ENCODE assay signal across 9 cellular contexts in the genomic region with DNA sequence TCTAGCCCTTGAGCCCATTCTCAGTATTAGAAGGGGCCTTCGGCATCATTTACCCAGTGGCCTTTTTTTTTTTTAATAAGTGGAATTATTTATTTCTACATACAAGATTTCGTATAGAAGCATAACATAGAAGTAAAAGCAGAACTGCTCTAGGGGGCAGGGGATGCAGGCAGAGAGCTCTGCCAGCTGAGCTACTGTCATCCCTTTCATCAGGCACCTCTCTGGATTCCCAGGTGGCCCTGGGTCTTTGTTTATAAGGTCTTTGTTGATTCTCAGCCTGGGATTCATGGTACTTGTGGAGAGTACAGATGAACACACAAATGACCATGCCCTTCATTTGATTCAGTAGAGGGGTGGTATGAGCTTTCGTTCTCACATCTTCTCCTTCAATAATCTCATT.
DNase-seq lines count a peak whose midpoint lies in the region; ATAC-seq and TF ChIP-seq lines count a peak whose summit lies in the region.
"Had no signal": no experiment of that assay in that cellular context is flagged by ENCODE, and none has a peak within 500 bp of the region (broad histone marks: within the 10 kb centered on the region; RNA-seq: fewer than 3 reads in every experiment).

No MANE protein-coding gene starts in this region.

- peak; percentile 59 for DNase-seq in DND-41
- DNase-seq in NCI-H345 (lab: John Stamatoyannopoulos, UW), result peak; percentile 84
- DNase-seq in esophagus muscularis mucosa (ENCODE audit: extremely low spot score), result no peak
- no peak for DNase-seq in ovary
- no peak for DNase-seq in HCEC 1CT
- no peak for DNase-seq in NCI-H1694 treated with DMSO at 0.1 percent for 48 hours (lab: John Stamatoyannopoulos, UW)
- DNase-seq: NCI-H524 treated with DMSO at 0.1 percent for 48 hours had no signal

- H3K27ac ChIP-seq in DND-41 (ENCODE audit: low read length) (peak overlapping the region; percentile 90), esophagus muscularis mucosa (replicated peaks in 1 of 4) (peak overlapping the region; percentile 63 to 76 (median 72)), rectal smooth muscle tissue (ENCODE audit: low read depth, low read length) (peak overlapping the region; percentile 16), ovary (peak overlapping the region in 1 of 2 donors; percentile 62)

- no peak overlapping the region for H2AFZ ChIP-seq in DND-41 (ENCODE audit: low read depth, low read length)

- TF ChIP-seq POLR2A in esophagus muscularis mucosa (IDR thresholded peaks at IDR 0.05; ENCODE audit: low read depth), result no peak
- no peak for TF ChIP-seq POLR2A in ovary (IDR thresholded peaks at IDR 0.05)

- TF ChIP-seq CTCF in DND-41 (IDR thresholded peaks at IDR 0.05; ENCODE audit: borderline replicate concordance, extremely low read depth, low read length, poor library complexity, severe bottlenecking), result no peak
- no peak for TF ChIP-seq CTCF in esophagus muscularis mucosa (IDR thresholded peaks at IDR 0.05)
- TF ChIP-seq CTCF in ovary (IDR thresholded peaks at IDR 0.05), result no peak

- no peaks in the 10 kb centered on the region for H3K27me3 ChIP-seq in DND-41 (ENCODE audit: insufficient read depth, low read length, poor library complexity)
- no peaks in the 10 kb centered on the region for H3K27me3 ChIP-seq in esophagus muscularis mucosa
- no peaks in the 10 kb centered on the region for H3K27me3 ChIP-seq in rectal smooth muscle tissue (ENCODE audit: control insufficient read depth, insufficient read depth, low read length)
- H3K27me3 ChIP-seq in ovary, result no peaks in the 10 kb centered on the region

- peak overlapping the region; percentile 66 for H3K4me2 ChIP-seq in DND-41 (ENCODE audit: insufficient read depth, low read length)

- H3K9me3 ChIP-seq in DND-41 (ENCODE audit: insufficient read depth, low read length, severe bottlenecking) (no peaks in the 10 kb centered on the region), esophagus muscularis mucosa (no peaks in the 10 kb centered on the region), ovary (no peaks in the 10 kb centered on the region)

- WGBS in esophagus muscularis mucosa, result 46% methylated on average over 3 of the region's 3 CpGs
- whole genome bisulfite sequencing in ovary, 3 donors, result 23 to 38% (median 29%) methylated on average over 3 of the region's 3 CpGs

- TF ChIP-seq EP300 in esophagus muscularis mucosa (IDR thresholded peaks at IDR 0.05) (no peak), ovary (IDR thresholded peaks at IDR 0.05) (no peak)

- ATAC-seq in DND-41 (ENCODE audit: insufficient read depth, low read depth), result peak; percentile 70
- ATAC-seq in HG03097 (IDR thresholded peaks at IDR 0.05; ENCODE audit: low FRiP score, unreplicated experiment), result no peak

- H3K9ac ChIP-seq in DND-41 (ENCODE audit: low read depth, low read length) (peak overlapping the region; percentile 63), rectal smooth muscle tissue (ENCODE audit: low read length) (no peak overlapping the region)

- H3K4me1 ChIP-seq in DND-41 (ENCODE audit: insufficient read depth, low read length), result peaks cover 96% of the 10 kb centered on the region
- peaks cover 36 to 63% (median 54%) of the 10 kb centered on the region in 4 donors for H3K4me1 ChIP-seq in esophagus muscularis mucosa
- H3K4me1 ChIP-seq in rectal smooth muscle tissue (ENCODE audit: control insufficient read depth, insufficient read depth, low read length), result no peaks in the 10 kb centered on the region
- peaks cover 23% of the 10 kb centered on the region for H3K4me1 ChIP-seq in ovary (ENCODE audit: insufficient read depth)

- intact Hi-C loops in esophagus muscularis mucosa (cut with DNase I) (no loop called here), ovary (cut with DNase I) (no loop called here)

- H3K4me3 ChIP-seq in DND-41 (ENCODE audit: low read depth in 1 of 2, low read length in 2 of 2), result peak overlapping the region in 1 of 2 experiments; percentile 45; a peak in 2 of 4 replicates
- peak overlapping the region; percentile 23 to 39 (median 35) for H3K4me3 ChIP-seq in esophagus muscularis mucosa
- H3K4me3 ChIP-seq in rectal smooth muscle tissue (ENCODE audit: low read length), result peak overlapping the region; percentile 25
- H3K4me3 ChIP-seq in ovary, result no peak overlapping the region

- H3K36me3 ChIP-seq in DND-41 (ENCODE audit: insufficient read depth, low read length) (peaks cover 8% of the 10 kb centered on the region; the same call in 1 of the 2 replicates), esophagus muscularis mucosa (no peaks in the 10 kb centered on the region), rectal smooth muscle tissue (ENCODE audit: control insufficient read depth, insufficient read depth, low read length) (no peaks in the 10 kb centered on the region), ovary (no peaks in the 10 kb centered on the region)

- peaks cover 10% of the 10 kb centered on the region; the same call in 1 of the 2 replicates for H4K20me1 ChIP-seq in DND-41 (ENCODE audit: insufficient read depth, low read length)

- H3K79me2 ChIP-seq in DND-41 (ENCODE audit: insufficient read depth, low read length), result peaks cover 99% of the 10 kb centered on the region

Comparison
In these comparisons a context has a peak if more than half of its experiments do, and no peak if none do; other contexts are left out.
1. DNase-seq: peak in DND-41 (single experiment) and NCI-H345 (single experiment); none in esophagus muscularis mucosa (single experiment), ovary (0 of 5), HCEC 1CT (single experiment) and NCI-H1694 treated with DMSO at 0.1 percent for 48 hours (single experiment).